27 cellular contexts compared by ENCODE assay signal in genomic region chr1:41368384-41368783, GRCh38. TPM values are rescaled to one million over a fixed set of nuclear protein-coding genes. Genes with fewer than 3 reads are reported as not detected.
DNase-seq lines count a peak whose midpoint lies in the region; ATAC-seq, FAIRE-seq and TF ChIP-seq lines count a peak whose summit lies in the region.
"Had no signal": no experiment of that assay in that cellular context is flagged by ENCODE, and none has a peak within 500 bp of the region (broad histone marks: within the 10 kb centered on the region; RNA-seq: fewer than 3 reads in every experiment).

No MANE protein-coding gene starts in this region.

- no peak overlapping the region; a peak in 1 of 20 replicates for H3K4me3 ChIP-seq in BLaER1 treated with 17β-estradiol and CSF1 and Interleukin-3, amounts not matched to agents 10 nM and 100 nM
- no peak overlapping the region for H3K4me3 ChIP-seq in heart right ventricle
- H3K4me3 ChIP-seq: esophagus squamous epithelium, prostate gland, transverse colon had no signal

- intact Hi-C loops in heart right ventricle (cut with DNase I) = loop anchor here in 3 of 10 donors (5.0 to 10.0 kb wide), 2 partner anchors 46 to 49 kb away; no protein-coding TSS in a partner anchor

- H3K9me3 Mint-ChIP-seq in mesothelial cell of epicardium = no peaks in the 10 kb centered on the region
- H3K9me3 Mint-ChIP-seq: activated naive CD4-positive, alpha-beta T cell treated with anti-CD3 and anti-CD28 coated beads, Interleukin-2, amount 50 U/mL, for 24 hours had no signal

- H3K4me1 Mint-ChIP-seq in mesothelial cell of epicardium = peaks cover 81% of the 10 kb centered on the region

- peaks cover 51 to 97% (median 95%) of the 10 kb centered on the region in 10 experiments for H3K4me1 ChIP-seq in BLaER1 treated with 17β-estradiol and CSF1 and Interleukin-3, amounts not matched to agents 10 nM and 100 nM
- peaks cover 13 to 58% (median 35%) of the 10 kb centered on the region in 9 donors for H3K4me1 ChIP-seq in heart right ventricle
- H3K4me1 ChIP-seq: foreskin keratinocyte had no signal

- DNase-seq in D721Med (ENCODE audit: insufficient read length, low spot score) (peak; percentile 12), NCI-H524 (lab: John Stamatoyannopoulos, UW) (peak; percentile 62 to 75), mesothelial cell of epicardium (ENCODE audit: low spot score in 2 of 2, unreplicated experiment in 2 of 2) (no peak), NCI-H1930 (lab: John Stamatoyannopoulos, UW) (no peak), heart right ventricle (no peak)
- DNase-seq in central memory CD4-positive, alpha-beta T cell = no peak
- DNase-seq: activated CD4-positive, alpha-beta T cell treated with anti-CD3 and anti-CD28 coated beads for 48 hours; activated CD8-positive, alpha-beta memory T cell treated with anti-CD3 and anti-CD28 coated beads for 24 hours; amniotic stem cell; brain microvascular endothelial cell; Caco-2; esophagus squamous epithelium; foreskin keratinocyte; head of caudate nucleus; IMR-90; NCI-H1417 treated with DMSO at 0.1 percent for 48 hours; NCI-H526; SJCRH30; SW 1271; T-helper 9 cell; transverse colon had no signal

- TF ChIP-seq CTCF in D721Med (IDR thresholded peaks at IDR 0.05; ENCODE audit: insufficient read depth, missing control alignments) (no peak), mesothelial cell of epicardium (IDR thresholded peaks at IDR 0.05; ENCODE audit: unreplicated experiment) (no peak), heart right ventricle (IDR thresholded peaks at IDR 0.05) (no peak)

- 38 to 67% methylated on average over 1 of the region's 1 CpG for WGBS in heart right ventricle, 2 donors

- no peak for ATAC-seq in heart right ventricle
- ATAC-seq: foreskin keratinocyte, sciatic nerve had no signal

- peaks cover 0 to 31% (median 5%) of the 10 kb centered on the region in 11 experiments; a peak in 15 of 22 replicates for H3K27me3 ChIP-seq in BLaER1 treated with 17β-estradiol and CSF1 and Interleukin-3, amounts not matched to agents 10 nM and 100 nM
- peaks cover 0 to 56% (median 11%) of the 10 kb centered on the region in 7 donors for H3K27me3 ChIP-seq in heart right ventricle
- H3K27me3 ChIP-seq: SJCRH30 had no signal

- no peaks in the 10 kb centered on the region for H3K9me3 ChIP-seq in BLaER1 treated with 17β-estradiol and CSF1 and Interleukin-3, amounts not matched to agents 10 nM and 100 nM (replicated peaks in 1 of 11)
- H3K9me3 ChIP-seq in heart right ventricle = no peaks in the 10 kb centered on the region
- H3K9me3 ChIP-seq: Caco-2, esophagus squamous epithelium, neutrophil, prostate gland, SJCRH30, transverse colon had no signal

- no peaks in the 10 kb centered on the region for H3K36me3 ChIP-seq in BLaER1 treated with 17β-estradiol and CSF1 and Interleukin-3, amounts not matched to agents 10 nM and 100 nM
- no peaks in the 10 kb centered on the region for H3K36me3 ChIP-seq in heart right ventricle
- H3K36me3 ChIP-seq: brain microvascular endothelial cell, esophagus squamous epithelium, neutrophil, prostate gland, SJCRH30, transverse colon had no signal

- peak overlapping the region; percentile 93 for H3K27ac Mint-ChIP-seq in mesothelial cell of epicardium
- H3K27ac Mint-ChIP-seq: activated naive CD4-positive, alpha-beta T cell treated with anti-CD3 and anti-CD28 coated beads, Interleukin-2, amount 50 U/mL, for 24 hours had no signal

- peak overlapping the region in 3 of 11 experiments; percentile 42 to 62 (median 57); a peak in 2 of 22 replicates for H3K27ac ChIP-seq in BLaER1 treated with 17β-estradiol and CSF1 and Interleukin-3, amounts not matched to agents 10 nM and 100 nM
- no peak overlapping the region for H3K27ac ChIP-seq in heart right ventricle
- H3K27ac ChIP-seq: brain microvascular endothelial cell, esophagus squamous epithelium, foreskin keratinocyte, neutrophil, prostate gland, SJCRH30, transverse colon had no signal

- peaks cover 5% of the 10 kb centered on the region for H3K27me3 Mint-ChIP-seq in mesothelial cell of epicardium (ENCODE audit: low read depth)

- H4K20me1 ChIP-seq in BLaER1 treated with 17β-estradiol and CSF1 and Interleukin-3, amounts not matched to agents 10 nM and 100 nM = peaks cover 0 to 22% (median 1%) of the 10 kb centered on the region in 11 experiments; a peak in 8 of 22 replicates

- no peak for FAIRE-seq in D721Med (lab: Jason Lieb, UNC)
- FAIRE-seq: endometrium had no signal

- no peaks in the 10 kb centered on the region for H3K36me3 Mint-ChIP-seq in mesothelial cell of epicardium
- H3K36me3 Mint-ChIP-seq: activated naive CD4-positive, alpha-beta T cell treated with anti-CD3 and anti-CD28 coated beads, Interleukin-2, amount 50 U/mL, for 24 hours had no signal

- peak overlapping the region in 8 of 11 experiments; percentile 87 to 99 (median 94); a peak in 16 of 22 replicates for H3K4me2 ChIP-seq in BLaER1 treated with 17β-estradiol and CSF1 and Interleukin-3, amounts not matched to agents 10 nM and 100 nM

- H3K4me3 Mint-ChIP-seq in mesothelial cell of epicardium = no peak overlapping the region
- H3K4me3 Mint-ChIP-seq: activated naive CD4-positive, alpha-beta T cell treated with anti-CD3 and anti-CD28 coated beads, Interleukin-2, amount 50 U/mL, for 24 hours had no signal

- H3K9ac ChIP-seq in BLaER1 treated with 17β-estradiol and CSF1 and Interleukin-3, amounts not matched to agents 10 nM and 100 nM = peak overlapping the region in 3 of 11 experiments; percentile 78 to 80 (median 80); a peak in 5 of 22 replicates

RNA-seq across cellular contexts. Expression of gene FOXO6, which starts 7.2 kb away (rescaled TPM):
- total RNA-seq in mesothelial cell of epicardium = 34.8 to 38.4 TPM (median 37.4 TPM) in 3 replicates
- total RNA-seq in heart right ventricle = 1 to 10 TPM in 8 of 10 donors, under 1 TPM in 2; 0.30 to 2.6 (median 1.4) TPM
- under 1 TPM; 0.77 to 0.95 TPM for polyA plus RNA-seq in heart right ventricle
- total RNA-seq: IMR-90 had no signal
- polyA plus RNA-seq: IMR-90 had no signal

Comparison
In these comparisons a context has a peak if more than half of its experiments do, and no peak if none do; other contexts are left out.
1. DNase-seq: peak in D721Med (single experiment) and NCI-H524 (2 of 2); none in mesothelial cell of epicardium (0 of 2), NCI-H1930 (0 of 2), heart right ventricle (0 of 2) and central memory CD4-positive, alpha-beta T cell (single experiment).